9 cellular contexts compared by ENCODE assay signal in the genomic region with DNA sequence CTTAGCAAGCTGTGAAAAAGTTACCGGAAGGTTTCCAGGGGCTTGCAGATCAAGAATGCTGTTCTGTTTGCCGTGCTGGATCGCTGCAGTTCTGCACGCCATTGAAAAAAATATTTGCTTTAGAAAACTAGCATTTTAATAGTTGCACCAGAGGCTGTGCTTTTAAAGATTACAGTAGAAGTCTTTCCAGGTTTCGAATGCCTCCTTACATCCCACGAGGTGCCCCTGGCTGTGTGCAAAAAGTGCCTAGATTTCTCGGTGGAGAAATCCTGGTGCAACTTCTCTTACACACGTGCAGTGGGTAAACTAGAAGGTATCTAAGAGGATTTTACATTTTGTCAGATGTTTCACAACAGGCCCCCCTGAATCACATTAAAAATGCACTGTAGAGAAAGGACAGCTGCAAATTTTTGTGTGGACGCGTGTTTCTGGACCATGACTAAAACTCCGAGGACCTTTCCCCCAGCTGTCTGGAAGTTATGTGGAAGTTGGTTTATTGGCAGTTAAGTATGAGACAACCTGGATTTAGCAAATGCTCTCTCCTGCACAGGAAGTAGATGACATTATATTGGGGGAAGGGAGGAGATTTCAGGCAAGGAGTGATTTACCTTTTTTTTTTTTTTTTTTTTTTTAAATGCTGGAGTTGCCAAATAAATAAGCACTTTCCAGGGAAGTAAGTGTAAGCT. TPM values are rescaled to one million over a fixed set of nuclear protein-coding genes. Genes with fewer than 3 reads are reported as not detected.
DNase-seq lines count a peak whose midpoint lies in the region; ATAC-seq and TF ChIP-seq lines count a peak whose summit lies in the region.
"Had no signal": no experiment of that assay in that cellular context is flagged by ENCODE, and none has a peak within 500 bp of the region (broad histone marks: within the 10 kb centered on the region; RNA-seq: fewer than 3 reads in every experiment).

No MANE protein-coding gene starts in this region.

- H3K4me3 Mint-ChIP-seq in GM23338: peak overlapping the region; percentile 99
- H3K4me3 Mint-ChIP-seq: activated T-helper 1 cell treated with anti-CD3 and anti-CD28 coated beads, Interleukin-12 subunit alpha, Interleukin-12 subunit beta, Interleukin-2, Interleukin-4 antibody, amounts not matched to agents 30 ng/mL and 10 ng/mL and 1 ng/mL, durations not matched to agents 14 hours and 24 hours and 36 hours had no signal

- no peak for TF ChIP-seq POLR2A in adrenal gland (IDR thresholded peaks at IDR 0.05)

- H3K4me1 Mint-ChIP-seq in GM23338: peaks cover 67% of the 10 kb centered on the region

- WGBS in adrenal gland, 4 donors: 16 to 23% (median 18%) methylated on average over 11 of the region's 11 CpGs

- intact Hi-C loops in adrenal gland (cut with DNase I): loop anchor here in 1 of 2 donors (2.0 kb wide), 1 partner anchor 35 kb away; no protein-coding TSS in a partner anchor

- H3K4me1 ChIP-seq in GM23338 (ENCODE audit: insufficient read depth): peaks cover 57% of the 10 kb centered on the region
- peaks cover 25 to 37% of the 10 kb centered on the region in 2 donors for H3K4me1 ChIP-seq in adrenal gland (replicated peaks in 1 of 2)
- H3K4me1 ChIP-seq in iPS-15b (ENCODE audit: control insufficient read depth, insufficient read depth, low read length): peaks cover 52% of the 10 kb centered on the region
- peaks cover 69% of the 10 kb centered on the region for H3K4me1 ChIP-seq in skeletal muscle satellite cell (ENCODE audit: control insufficient read depth, insufficient read depth, low read length)
- H3K4me1 ChIP-seq in MM.1S (ENCODE audit: low read length): no peaks in the 10 kb centered on the region

- H3F3A ChIP-seq in GM23338 (replicated peaks; ENCODE audit: low read depth) (peaks cover 13% of the 10 kb centered on the region; the same call in 1 of the 2 replicates), MM.1S (ENCODE audit: insufficient read depth, low read length) (no peaks in the 10 kb centered on the region)

- H3K9me3 ChIP-seq in adrenal gland (replicated peaks in 1 of 3) (no peaks in the 10 kb centered on the region), iPS-15b (ENCODE audit: control insufficient read depth, insufficient read depth, low read length) (no peaks in the 10 kb centered on the region), skeletal muscle satellite cell (replicated peaks; ENCODE audit: low read length) (no peaks in the 10 kb centered on the region), MM.1S (replicated peaks; ENCODE audit: insufficient read depth, low read length) (no peaks in the 10 kb centered on the region)

- H3K27ac ChIP-seq in GM23338 (ENCODE audit: low read depth) (peak overlapping the region; percentile 98), adrenal gland (peak overlapping the region in 3 of 5 donors; percentile 11 to 59 (median 18)), MM.1S (ENCODE audit: low read length) (no peak overlapping the region)

- peak overlapping the region; percentile 95 for H3K4me2 ChIP-seq in GM23338
- H3K4me2 ChIP-seq in skeletal muscle satellite cell (ENCODE audit: low read length): peak overlapping the region; percentile 94
- H3K4me2 ChIP-seq in MM.1S (ENCODE audit: low read depth, low read length): no peak overlapping the region

- H3K27me3 Mint-ChIP-seq in GM23338 (ENCODE audit: insufficient read depth, low read depth, poor library complexity): peaks cover 10% of the 10 kb centered on the region

- H3K27ac Mint-ChIP-seq in GM23338: peak overlapping the region; percentile 93
- H3K27ac Mint-ChIP-seq: activated T-helper 1 cell treated with anti-CD3 and anti-CD28 coated beads, Interleukin-12 subunit alpha, Interleukin-12 subunit beta, Interleukin-2, Interleukin-4 antibody, amounts not matched to agents 30 ng/mL and 10 ng/mL and 1 ng/mL, durations not matched to agents 14 hours and 24 hours and 36 hours had no signal

- peaks cover 84% of the 10 kb centered on the region for H3K79me2 ChIP-seq in GM23338 (replicated peaks; ENCODE audit: insufficient read depth)
- no peaks in the 10 kb centered on the region for H3K79me2 ChIP-seq in MM.1S (ENCODE audit: low read length)

- no peaks in the 10 kb centered on the region for H3K36me3 ChIP-seq in GM23338 (ENCODE audit: insufficient read depth)
- H3K36me3 ChIP-seq in adrenal gland (replicated peaks in 1 of 2): no peaks in the 10 kb centered on the region
- H3K36me3 ChIP-seq in iPS-15b (ENCODE audit: control insufficient read depth, insufficient read depth, low read length): peaks cover 2% of the 10 kb centered on the region
- H3K36me3 ChIP-seq in skeletal muscle satellite cell (ENCODE audit: insufficient read depth, low read length): no peaks in the 10 kb centered on the region
- H3K36me3 ChIP-seq in MM.1S (replicated peaks; ENCODE audit: insufficient read depth, low read length): no peaks in the 10 kb centered on the region

- H3K27me3 ChIP-seq in GM23338 (ENCODE audit: insufficient read depth) (no peaks in the 10 kb centered on the region), adrenal gland (no peaks in the 10 kb centered on the region), iPS-15b (ENCODE audit: control insufficient read depth, insufficient read depth, low read length) (no peaks in the 10 kb centered on the region), skeletal muscle satellite cell (ENCODE audit: control insufficient read depth, insufficient read depth, low read length) (no peaks in the 10 kb centered on the region), MM.1S (replicated peaks; ENCODE audit: insufficient read depth, low read length) (peaks cover 91% of the 10 kb centered on the region)

- H4K20me1 ChIP-seq in GM23338 (replicated peaks; ENCODE audit: insufficient read depth): no peaks in the 10 kb centered on the region
- no peaks in the 10 kb centered on the region for H4K20me1 ChIP-seq in MM.1S (ENCODE audit: insufficient read depth, low read length)

- H3K9ac ChIP-seq in iPS-15b (ENCODE audit: low read depth, low read length) (no peak overlapping the region), skeletal muscle satellite cell (ENCODE audit: low read depth, low read length) (peak overlapping the region; percentile 98), MM.1S (ENCODE audit: low read length) (no peak overlapping the region)

- DNase-seq in GM23338 (ENCODE audit: low spot score): no peak
- DNase-seq in adrenal gland: no peak
- DNase-seq in MM.1S: no peak
- no peak for DNase-seq in NCI-H1417 treated with DMSO at 0.1 percent for 48 hours (lab: John Stamatoyannopoulos, UW)
- DNase-seq in ureter (ENCODE audit: low spot score): no peak

- TF ChIP-seq CTCF in GM23338 (conservative IDR thresholded peaks at IDR 0.05; ENCODE audit: low read depth in 2 of 2) (no peak), adrenal gland (IDR thresholded peaks at IDR 0.05) (no peak), MM.1S (IDR thresholded peaks at IDR 0.05; ENCODE audit: low read length) (no peak)

- peak overlapping the region; percentile 83 for H3K4me3 ChIP-seq in GM23338
- peak overlapping the region in 1 of 4 donors; percentile 49 for H3K4me3 ChIP-seq in adrenal gland
- peak overlapping the region; percentile 88 for H3K4me3 ChIP-seq in iPS-15b (ENCODE audit: low read depth, low read length)
- H3K4me3 ChIP-seq in skeletal muscle satellite cell (ENCODE audit: low read length): peak overlapping the region; percentile 94
- H3K4me3 ChIP-seq in MM.1S (ENCODE audit: low read length): no peak overlapping the region

- H2AFZ ChIP-seq in GM23338 (no peak overlapping the region), MM.1S (ENCODE audit: low read length) (no peak overlapping the region)

- H3K9me2 ChIP-seq in GM23338 (ENCODE audit: insufficient read depth): no peaks in the 10 kb centered on the region
- H3K9me2 ChIP-seq in MM.1S (replicated peaks; ENCODE audit: insufficient read depth, low read length): no peaks in the 10 kb centered on the region

- no peak for ATAC-seq in GM23338
- no peak for ATAC-seq in GM18519 (IDR thresholded peaks at IDR 0.05; ENCODE audit: low FRiP score, unreplicated experiment)

- H3K36me3 Mint-ChIP-seq in GM23338 (ENCODE audit: low read depth): peaks cover 40% of the 10 kb centered on the region

- H3K9me3 Mint-ChIP-seq in GM23338: no peaks in the 10 kb centered on the region
- H3K9me3 Mint-ChIP-seq: activated T-helper 1 cell treated with anti-CD3 and anti-CD28 coated beads, Interleukin-12 subunit alpha, Interleukin-12 subunit beta, Interleukin-2, Interleukin-4 antibody, amounts not matched to agents 30 ng/mL and 10 ng/mL and 1 ng/mL, durations not matched to agents 14 hours and 24 hours and 36 hours had no signal

TF ChIP-seq in GM23338, 12 proteins besides CTCF, POLR2A, EP300 and RAD21 (continues in another document):
- TF ChIP-seq, protein P1, sequence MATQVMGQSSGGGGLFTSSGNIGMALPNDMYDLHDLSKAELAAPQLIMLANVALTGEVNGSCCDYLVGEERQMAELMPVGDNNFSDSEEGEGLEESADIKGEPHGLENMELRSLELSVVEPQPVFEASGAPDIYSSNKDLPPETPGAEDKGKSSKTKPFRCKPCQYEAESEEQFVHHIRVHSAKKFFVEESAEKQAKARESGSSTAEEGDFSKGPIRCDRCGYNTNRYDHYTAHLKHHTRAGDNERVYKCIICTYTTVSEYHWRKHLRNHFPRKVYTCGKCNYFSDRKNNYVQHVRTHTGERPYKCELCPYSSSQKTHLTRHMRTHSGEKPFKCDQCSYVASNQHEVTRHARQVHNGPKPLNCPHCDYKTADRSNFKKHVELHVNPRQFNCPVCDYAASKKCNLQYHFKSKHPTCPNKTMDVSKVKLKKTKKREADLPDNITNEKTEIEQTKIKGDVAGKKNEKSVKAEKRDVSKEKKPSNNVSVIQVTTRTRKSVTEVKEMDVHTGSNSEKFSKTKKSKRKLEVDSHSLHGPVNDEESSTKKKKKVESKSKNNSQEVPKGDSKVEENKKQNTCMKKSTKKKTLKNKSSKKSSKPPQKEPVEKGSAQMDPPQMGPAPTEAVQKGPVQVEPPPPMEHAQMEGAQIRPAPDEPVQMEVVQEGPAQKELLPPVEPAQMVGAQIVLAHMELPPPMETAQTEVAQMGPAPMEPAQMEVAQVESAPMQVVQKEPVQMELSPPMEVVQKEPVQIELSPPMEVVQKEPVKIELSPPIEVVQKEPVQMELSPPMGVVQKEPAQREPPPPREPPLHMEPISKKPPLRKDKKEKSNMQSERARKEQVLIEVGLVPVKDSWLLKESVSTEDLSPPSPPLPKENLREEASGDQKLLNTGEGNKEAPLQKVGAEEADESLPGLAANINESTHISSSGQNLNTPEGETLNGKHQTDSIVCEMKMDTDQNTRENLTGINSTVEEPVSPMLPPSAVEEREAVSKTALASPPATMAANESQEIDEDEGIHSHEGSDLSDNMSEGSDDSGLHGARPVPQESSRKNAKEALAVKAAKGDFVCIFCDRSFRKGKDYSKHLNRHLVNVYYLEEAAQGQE (IDR thresholded peaks at IDR 0.05; ENCODE audit: unreplicated experiment): no peak

RNA-seq across cellular contexts. Expression of gene TCF7L2, which starts 5.8 kb away (rescaled TPM):
- 27.0 and 32.2 TPM in 2 replicates for total RNA-seq in GM23338 (2014; rRNA removed; shearing (Covaris generic))
- polyA plus RNA-seq in GM23338 (2016; fragmentation: Nextera tagmentation; extraction: Ambion mirVana) (80.8 and 89.7 TPM in 2 replicates), adrenal gland (10 to 100 TPM; 10.5 to 23.2 (median 18.6) TPM)
- total RNA-seq in adrenal gland (10 to 100 TPM in 7 of 8 donors, 1 to 10 TPM in 1; 8.7 to 24.7 (median 14.8) TPM), ureter (52.5 TPM)
- total RNA-seq in skeletal muscle satellite cell (2012; rRNA removed): 3.9 and 4.8 TPM in 2 replicates
